1 cellular context compared by ENCODE assay signal in the genomic region with DNA sequence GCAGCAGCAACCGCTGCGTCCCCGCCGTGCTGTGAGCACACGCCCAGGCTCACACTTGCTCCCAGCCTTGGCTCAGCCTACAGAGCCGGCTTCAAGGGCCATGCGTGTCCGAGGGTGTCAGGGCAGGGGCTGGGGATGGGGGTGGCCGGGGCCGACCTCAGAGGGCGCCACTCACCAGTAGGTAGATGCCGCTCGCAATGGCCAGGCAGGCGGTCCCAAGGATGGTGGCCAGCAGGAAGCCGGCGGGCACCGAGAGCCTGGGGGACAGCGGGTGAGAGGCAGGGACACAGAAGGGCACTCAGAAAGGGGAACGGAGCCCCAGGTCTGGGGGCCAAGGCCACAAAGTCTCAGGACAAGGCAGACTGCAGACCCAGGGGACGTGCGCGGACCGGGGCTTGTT.
TF ChIP-seq lines count a peak whose summit lies in the region.

No MANE protein-coding gene starts in this region.

TF ChIP-seq in HCT116, 20 proteins besides CTCF, POLR2A, EP300 and RAD21 (continued from another document):
- TF ChIP-seq, protein P1, sequence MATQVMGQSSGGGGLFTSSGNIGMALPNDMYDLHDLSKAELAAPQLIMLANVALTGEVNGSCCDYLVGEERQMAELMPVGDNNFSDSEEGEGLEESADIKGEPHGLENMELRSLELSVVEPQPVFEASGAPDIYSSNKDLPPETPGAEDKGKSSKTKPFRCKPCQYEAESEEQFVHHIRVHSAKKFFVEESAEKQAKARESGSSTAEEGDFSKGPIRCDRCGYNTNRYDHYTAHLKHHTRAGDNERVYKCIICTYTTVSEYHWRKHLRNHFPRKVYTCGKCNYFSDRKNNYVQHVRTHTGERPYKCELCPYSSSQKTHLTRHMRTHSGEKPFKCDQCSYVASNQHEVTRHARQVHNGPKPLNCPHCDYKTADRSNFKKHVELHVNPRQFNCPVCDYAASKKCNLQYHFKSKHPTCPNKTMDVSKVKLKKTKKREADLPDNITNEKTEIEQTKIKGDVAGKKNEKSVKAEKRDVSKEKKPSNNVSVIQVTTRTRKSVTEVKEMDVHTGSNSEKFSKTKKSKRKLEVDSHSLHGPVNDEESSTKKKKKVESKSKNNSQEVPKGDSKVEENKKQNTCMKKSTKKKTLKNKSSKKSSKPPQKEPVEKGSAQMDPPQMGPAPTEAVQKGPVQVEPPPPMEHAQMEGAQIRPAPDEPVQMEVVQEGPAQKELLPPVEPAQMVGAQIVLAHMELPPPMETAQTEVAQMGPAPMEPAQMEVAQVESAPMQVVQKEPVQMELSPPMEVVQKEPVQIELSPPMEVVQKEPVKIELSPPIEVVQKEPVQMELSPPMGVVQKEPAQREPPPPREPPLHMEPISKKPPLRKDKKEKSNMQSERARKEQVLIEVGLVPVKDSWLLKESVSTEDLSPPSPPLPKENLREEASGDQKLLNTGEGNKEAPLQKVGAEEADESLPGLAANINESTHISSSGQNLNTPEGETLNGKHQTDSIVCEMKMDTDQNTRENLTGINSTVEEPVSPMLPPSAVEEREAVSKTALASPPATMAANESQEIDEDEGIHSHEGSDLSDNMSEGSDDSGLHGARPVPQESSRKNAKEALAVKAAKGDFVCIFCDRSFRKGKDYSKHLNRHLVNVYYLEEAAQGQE (IDR thresholded peaks at IDR 0.05; ENCODE audit: low read depth) = no peak
- TF ChIP-seq, protein P2, sequence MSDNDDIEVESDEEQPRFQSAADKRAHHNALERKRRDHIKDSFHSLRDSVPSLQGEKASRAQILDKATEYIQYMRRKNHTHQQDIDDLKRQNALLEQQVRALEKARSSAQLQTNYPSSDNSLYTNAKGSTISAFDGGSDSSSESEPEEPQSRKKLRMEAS (IDR thresholded peaks at IDR 0.05) = no peak
- TF ChIP-seq, protein P3, sequence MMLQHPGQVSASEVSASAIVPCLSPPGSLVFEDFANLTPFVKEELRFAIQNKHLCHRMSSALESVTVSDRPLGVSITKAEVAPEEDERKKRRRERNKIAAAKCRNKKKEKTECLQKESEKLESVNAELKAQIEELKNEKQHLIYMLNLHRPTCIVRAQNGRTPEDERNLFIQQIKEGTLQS (IDR thresholded peaks at IDR 0.05) = no peak
- no peak for TF ChIP-seq SRF (IDR thresholded peaks at IDR 0.05; ENCODE audit: low read depth)
- no peak for TF ChIP-seq CBX3 (IDR thresholded peaks at IDR 0.05; ENCODE audit: low read depth)
- TF ChIP-seq EZH2phosphoT487 (IDR thresholded peaks at IDR 0.05; ENCODE audit: borderline replicate concordance) = no peak
- no peak for TF ChIP-seq SP1 (IDR thresholded peaks at IDR 0.05; ENCODE audit: low read depth)
- no peak for TF ChIP-seq POLR2AphosphoS5 (IDR thresholded peaks at IDR 0.05; ENCODE audit: low read depth, low read length)
- TF ChIP-seq YY1 (IDR thresholded peaks at IDR 0.05; ENCODE audit: extremely low read depth, insufficient replicate concordance, low read depth, low read length) = no peak
- no peak for TF ChIP-seq ZFX (IDR thresholded peaks at IDR 0.05)
